Comparison of ENCODE assay signal across 1 cellular context in the genomic region with DNA sequence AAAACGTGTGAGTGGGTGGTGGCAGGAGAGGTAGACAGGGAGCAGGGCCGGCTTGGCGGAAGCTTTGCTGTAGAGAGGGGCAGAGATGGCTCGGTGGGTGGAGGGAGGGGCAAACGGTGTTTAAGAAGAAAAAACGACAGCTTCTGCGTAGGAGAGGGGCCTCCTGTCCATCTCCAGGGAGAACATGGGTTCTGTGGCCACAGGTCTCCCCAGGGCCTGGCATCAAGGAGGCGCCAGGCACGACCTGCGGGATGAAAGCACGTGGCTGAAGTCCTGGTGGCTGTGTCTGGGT.
TF ChIP-seq lines count a peak whose summit lies in the region.

No MANE protein-coding gene starts in this region.

TF ChIP-seq in HepG2, 621 proteins besides CTCF, POLR2A, EP300 and RAD21 (continued from another document and continues in another):
- 0 out of 2 replicates have a peak, but pooled peaks have one; percentile 6 for TF ChIP-seq REXO4 (CRISPR knock-in tag; IDR thresholded peaks at IDR 0.05; ENCODE audit: borderline replicate concordance)
- no peak for TF ChIP-seq IKZF1 (IDR thresholded peaks at IDR 0.05)
- TF ChIP-seq KDM1A (CRISPR knock-in tag; IDR thresholded peaks at IDR 0.05) = peak; percentile 71; the same call in 1 of the 2 replicates
- no peak; the same call in 1 of the 2 replicates for TF ChIP-seq KMT2B (CRISPR knock-in tag; IDR thresholded peaks at IDR 0.05)
- 0 out of 2 replicates have a peak, but pooled peaks have one; percentile 70 for TF ChIP-seq ZFP37 (CRISPR knock-in tag; IDR thresholded peaks at IDR 0.05; ENCODE audit: borderline replicate concordance)
- TF ChIP-seq SRY (CRISPR knock-in tag; IDR thresholded peaks at IDR 0.05) = peak; percentile 83; the same call in 1 of the 2 replicates
- TF ChIP-seq ZBTB38 (CRISPR knock-in tag; IDR thresholded peaks at IDR 0.05) = peak; percentile 52
- TF ChIP-seq ZNF547 (CRISPR knock-in tag; IDR thresholded peaks at IDR 0.05) = peak; percentile 12; the same call in 1 of the 2 replicates
- TF ChIP-seq ZNF30 (CRISPR knock-in tag; IDR thresholded peaks at IDR 0.05) = peak; percentile 85
- no peak for TF ChIP-seq POLR2G (IDR thresholded peaks at IDR 0.05; ENCODE audit: low read depth, low read length)
- TF ChIP-seq, protein P1, sequence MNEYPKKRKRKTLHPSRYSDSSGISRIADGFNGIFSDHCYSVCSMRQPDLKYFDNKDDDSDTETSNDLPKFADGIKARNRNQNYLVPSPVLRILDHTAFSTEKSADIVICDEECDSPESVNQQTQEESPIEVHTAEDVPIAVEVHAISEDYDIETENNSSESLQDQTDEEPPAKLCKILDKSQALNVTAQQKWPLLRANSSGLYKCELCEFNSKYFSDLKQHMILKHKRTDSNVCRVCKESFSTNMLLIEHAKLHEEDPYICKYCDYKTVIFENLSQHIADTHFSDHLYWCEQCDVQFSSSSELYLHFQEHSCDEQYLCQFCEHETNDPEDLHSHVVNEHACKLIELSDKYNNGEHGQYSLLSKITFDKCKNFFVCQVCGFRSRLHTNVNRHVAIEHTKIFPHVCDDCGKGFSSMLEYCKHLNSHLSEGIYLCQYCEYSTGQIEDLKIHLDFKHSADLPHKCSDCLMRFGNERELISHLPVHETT (CRISPR knock-in tag; conservative IDR thresholded peaks at IDR 0.05) = no peak
- TF ChIP-seq ELF4 (CRISPR knock-in tag; IDR thresholded peaks at IDR 0.05; ENCODE audit: borderline replicate concordance) = no peak
- no peak for TF ChIP-seq ZNF670 (CRISPR knock-in tag; IDR thresholded peaks at IDR 0.05; ENCODE audit: borderline replicate concordance)
- TF ChIP-seq, protein P2, sequence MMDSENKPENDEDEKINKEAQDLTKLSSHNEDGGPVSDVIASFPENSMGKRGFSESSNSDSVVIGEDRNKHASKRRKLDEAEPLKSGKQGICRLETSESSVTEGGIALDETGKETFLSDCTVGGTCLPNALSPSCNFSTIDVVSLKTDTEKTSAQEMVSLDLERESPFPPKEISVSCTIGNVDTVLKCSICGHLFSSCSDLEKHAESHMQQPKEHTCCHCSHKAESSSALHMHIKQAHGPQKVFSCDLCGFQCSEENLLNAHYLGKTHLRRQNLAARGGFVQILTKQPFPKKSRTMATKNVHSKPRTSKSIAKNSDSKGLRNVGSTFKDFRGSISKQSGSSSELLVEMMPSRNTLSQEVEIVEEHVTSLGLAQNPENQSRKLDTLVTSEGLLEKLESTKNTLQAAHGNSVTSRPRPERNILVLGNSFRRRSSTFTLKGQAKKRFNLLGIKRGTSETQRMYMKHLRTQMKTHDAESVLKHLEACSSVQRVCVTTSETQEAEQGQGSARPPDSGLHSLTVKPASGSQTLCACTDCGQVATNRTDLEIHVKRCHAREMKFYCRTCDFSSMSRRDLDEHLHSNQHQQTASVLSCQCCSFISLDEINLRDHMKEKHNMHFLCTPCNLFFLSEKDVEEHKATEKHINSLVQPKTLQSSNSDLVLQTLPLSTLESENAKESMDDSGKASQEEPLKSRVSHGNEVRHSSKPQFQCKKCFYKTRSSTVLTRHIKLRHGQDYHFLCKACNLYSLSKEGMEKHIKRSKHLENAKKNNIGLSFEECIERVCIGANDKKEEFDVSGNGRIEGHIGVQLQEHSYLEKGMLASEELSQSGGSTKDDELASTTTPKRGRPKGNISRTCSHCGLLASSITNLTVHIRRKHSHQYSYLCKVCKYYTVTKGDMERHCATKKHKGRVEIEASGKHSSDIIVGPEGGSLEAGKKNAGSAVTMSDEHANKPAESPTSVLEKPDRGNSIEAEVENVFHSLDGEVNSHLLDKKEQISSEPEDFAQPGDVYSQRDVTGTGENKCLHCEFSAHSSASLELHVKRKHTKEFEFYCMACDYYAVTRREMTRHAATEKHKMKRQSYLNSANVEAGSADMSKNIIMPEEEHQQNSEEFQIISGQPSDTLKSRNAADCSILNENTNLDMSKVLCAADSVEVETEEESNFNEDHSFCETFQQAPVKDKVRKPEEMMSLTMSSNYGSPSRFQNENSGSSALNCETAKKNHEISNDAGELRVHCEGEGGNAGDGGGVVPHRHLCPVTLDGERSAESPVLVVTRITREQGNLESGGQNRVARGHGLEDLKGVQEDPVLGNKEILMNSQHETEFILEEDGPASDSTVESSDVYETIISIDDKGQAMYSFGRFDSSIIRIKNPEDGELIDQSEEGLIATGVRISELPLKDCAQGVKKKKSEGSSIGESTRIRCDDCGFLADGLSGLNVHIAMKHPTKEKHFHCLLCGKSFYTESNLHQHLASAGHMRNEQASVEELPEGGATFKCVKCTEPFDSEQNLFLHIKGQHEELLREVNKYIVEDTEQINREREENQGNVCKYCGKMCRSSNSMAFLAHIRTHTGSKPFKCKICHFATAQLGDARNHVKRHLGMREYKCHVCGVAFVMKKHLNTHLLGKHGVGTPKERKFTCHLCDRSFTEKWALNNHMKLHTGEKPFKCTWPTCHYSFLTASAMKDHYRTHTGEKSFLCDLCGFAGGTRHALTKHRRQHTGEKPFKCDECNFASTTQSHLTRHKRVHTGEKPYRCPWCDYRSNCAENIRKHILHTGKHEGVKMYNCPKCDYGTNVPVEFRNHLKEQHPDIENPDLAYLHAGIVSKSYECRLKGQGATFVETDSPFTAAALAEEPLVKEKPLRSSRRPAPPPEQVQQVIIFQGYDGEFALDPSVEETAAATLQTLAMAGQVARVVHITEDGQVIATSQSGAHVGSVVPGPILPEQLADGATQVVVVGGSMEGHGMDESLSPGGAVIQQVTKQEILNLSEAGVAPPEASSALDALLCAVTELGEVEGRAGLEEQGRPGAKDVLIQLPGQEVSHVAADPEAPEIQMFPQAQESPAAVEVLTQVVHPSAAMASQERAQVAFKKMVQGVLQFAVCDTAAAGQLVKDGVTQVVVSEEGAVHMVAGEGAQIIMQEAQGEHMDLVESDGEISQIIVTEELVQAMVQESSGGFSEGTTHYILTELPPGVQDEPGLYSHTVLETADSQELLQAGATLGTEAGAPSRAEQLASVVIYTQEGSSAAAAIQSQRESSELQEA (CRISPR knock-in tag; IDR thresholded peaks at IDR 0.05; ENCODE audit: not compliant biosample characterization) = no peak
- TF ChIP-seq, protein P3, sequence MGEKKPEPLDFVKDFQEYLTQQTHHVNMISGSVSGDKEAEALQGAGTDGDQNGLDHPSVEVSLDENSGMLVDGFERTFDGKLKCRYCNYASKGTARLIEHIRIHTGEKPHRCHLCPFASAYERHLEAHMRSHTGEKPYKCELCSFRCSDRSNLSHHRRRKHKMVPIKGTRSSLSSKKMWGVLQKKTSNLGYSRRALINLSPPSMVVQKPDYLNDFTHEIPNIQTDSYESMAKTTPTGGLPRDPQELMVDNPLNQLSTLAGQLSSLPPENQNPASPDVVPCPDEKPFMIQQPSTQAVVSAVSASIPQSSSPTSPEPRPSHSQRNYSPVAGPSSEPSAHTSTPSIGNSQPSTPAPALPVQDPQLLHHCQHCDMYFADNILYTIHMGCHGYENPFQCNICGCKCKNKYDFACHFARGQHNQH (CRISPR knock-in tag; IDR thresholded peaks at IDR 0.05) = 0 out of 2 replicates have a peak, but pooled peaks have one; percentile 1
- TF ChIP-seq, protein P4, sequence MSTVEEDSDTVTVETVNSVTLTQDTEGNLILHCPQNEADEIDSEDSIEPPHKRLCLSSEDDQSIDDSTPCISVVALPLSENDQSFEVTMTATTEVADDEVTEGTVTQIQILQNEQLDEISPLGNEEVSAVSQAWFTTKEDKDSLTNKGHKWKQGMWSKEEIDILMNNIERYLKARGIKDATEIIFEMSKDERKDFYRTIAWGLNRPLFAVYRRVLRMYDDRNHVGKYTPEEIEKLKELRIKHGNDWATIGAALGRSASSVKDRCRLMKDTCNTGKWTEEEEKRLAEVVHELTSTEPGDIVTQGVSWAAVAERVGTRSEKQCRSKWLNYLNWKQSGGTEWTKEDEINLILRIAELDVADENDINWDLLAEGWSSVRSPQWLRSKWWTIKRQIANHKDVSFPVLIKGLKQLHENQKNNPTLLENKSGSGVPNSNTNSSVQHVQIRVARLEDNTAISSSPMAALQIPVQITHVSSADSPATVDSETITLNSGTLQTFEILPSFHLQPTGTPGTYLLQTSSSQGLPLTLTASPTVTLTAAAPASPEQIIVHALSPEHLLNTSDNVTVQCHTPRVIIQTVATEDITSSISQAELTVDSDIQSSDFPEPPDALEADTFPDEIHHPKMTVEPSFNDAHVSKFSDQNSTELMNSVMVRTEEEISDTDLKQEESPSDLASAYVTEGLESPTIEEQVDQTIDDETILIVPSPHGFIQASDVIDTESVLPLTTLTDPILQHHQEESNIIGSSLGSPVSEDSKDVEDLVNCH (CRISPR knock-in tag; IDR thresholded peaks at IDR 0.05) = no peak
- TF ChIP-seq, protein P5, sequence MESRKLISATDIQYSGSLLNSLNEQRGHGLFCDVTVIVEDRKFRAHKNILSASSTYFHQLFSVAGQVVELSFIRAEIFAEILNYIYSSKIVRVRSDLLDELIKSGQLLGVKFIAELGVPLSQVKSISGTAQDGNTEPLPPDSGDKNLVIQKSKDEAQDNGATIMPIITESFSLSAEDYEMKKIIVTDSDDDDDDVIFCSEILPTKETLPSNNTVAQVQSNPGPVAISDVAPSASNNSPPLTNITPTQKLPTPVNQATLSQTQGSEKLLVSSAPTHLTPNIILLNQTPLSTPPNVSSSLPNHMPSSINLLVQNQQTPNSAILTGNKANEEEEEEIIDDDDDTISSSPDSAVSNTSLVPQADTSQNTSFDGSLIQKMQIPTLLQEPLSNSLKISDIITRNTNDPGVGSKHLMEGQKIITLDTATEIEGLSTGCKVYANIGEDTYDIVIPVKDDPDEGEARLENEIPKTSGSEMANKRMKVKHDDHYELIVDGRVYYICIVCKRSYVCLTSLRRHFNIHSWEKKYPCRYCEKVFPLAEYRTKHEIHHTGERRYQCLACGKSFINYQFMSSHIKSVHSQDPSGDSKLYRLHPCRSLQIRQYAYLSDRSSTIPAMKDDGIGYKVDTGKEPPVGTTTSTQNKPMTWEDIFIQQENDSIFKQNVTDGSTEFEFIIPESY (CRISPR knock-in tag; IDR thresholded peaks at IDR 0.05) = no peak
- TF ChIP-seq, protein P6, sequence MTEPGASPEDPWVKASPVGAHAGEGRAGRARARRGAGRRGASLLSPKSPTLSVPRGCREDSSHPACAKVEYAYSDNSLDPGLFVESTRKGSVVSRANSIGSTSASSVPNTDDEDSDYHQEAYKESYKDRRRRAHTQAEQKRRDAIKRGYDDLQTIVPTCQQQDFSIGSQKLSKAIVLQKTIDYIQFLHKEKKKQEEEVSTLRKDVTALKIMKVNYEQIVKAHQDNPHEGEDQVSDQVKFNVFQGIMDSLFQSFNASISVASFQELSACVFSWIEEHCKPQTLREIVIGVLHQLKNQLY (CRISPR knock-in tag; IDR thresholded peaks at IDR 0.05) = peak; percentile 52; the same call in 1 of the 2 replicates
- peak; percentile 93; the same call in 1 of the 3 replicates for TF ChIP-seq MXI1 (IDR thresholded peaks at IDR 0.05; ENCODE audit: borderline replicate concordance, low read depth, low read length)
- no peak for TF ChIP-seq ZNF782 (CRISPR knock-in tag; IDR thresholded peaks at IDR 0.05; ENCODE audit: borderline replicate concordance)
- TF ChIP-seq, protein P7, sequence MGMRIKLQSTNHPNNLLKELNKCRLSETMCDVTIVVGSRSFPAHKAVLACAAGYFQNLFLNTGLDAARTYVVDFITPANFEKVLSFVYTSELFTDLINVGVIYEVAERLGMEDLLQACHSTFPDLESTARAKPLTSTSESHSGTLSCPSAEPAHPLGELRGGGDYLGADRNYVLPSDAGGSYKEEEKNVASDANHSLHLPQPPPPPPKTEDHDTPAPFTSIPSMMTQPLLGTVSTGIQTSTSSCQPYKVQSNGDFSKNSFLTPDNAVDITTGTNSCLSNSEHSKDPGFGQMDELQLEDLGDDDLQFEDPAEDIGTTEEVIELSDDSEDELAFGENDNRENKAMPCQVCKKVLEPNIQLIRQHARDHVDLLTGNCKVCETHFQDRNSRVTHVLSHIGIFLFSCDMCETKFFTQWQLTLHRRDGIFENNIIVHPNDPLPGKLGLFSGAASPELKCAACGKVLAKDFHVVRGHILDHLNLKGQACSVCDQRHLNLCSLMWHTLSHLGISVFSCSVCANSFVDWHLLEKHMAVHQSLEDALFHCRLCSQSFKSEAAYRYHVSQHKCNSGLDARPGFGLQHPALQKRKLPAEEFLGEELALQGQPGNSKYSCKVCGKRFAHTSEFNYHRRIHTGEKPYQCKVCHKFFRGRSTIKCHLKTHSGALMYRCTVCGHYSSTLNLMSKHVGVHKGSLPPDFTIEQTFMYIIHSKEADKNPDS (CRISPR knock-in tag; IDR thresholded peaks at IDR 0.05) = 0 out of 2 replicates have a peak, but pooled peaks have one; percentile 72
- TF ChIP-seq CEBPB (IDR thresholded peaks at IDR 0.05; ENCODE audit: borderline replicate concordance, low read depth, low read length) = no peak
- TF ChIP-seq NFKB2 (CRISPR knock-in tag; IDR thresholded peaks at IDR 0.05; ENCODE audit: borderline replicate concordance) = peak; percentile 68; the same call in 1 of the 2 replicates
- TF ChIP-seq ZMYM4 (CRISPR knock-in tag; IDR thresholded peaks at IDR 0.05) = peak; percentile 51; the same call in 1 of the 2 replicates
- TF ChIP-seq, protein P8, sequence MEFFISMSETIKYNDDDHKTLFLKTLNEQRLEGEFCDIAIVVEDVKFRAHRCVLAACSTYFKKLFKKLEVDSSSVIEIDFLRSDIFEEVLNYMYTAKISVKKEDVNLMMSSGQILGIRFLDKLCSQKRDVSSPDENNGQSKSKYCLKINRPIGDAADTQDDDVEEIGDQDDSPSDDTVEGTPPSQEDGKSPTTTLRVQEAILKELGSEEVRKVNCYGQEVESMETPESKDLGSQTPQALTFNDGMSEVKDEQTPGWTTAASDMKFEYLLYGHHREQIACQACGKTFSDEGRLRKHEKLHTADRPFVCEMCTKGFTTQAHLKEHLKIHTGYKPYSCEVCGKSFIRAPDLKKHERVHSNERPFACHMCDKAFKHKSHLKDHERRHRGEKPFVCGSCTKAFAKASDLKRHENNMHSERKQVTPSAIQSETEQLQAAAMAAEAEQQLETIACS (CRISPR knock-in tag; IDR thresholded peaks at IDR 0.05) = no peak
